In genomic region chr20:17797163-17797562, GRCh38 we compare ENCODE assay signal across 18 cellular contexts.
"Had no signal": no experiment of that assay in that cellular context is flagged by ENCODE, and none has a peak within 500 bp of the region (broad histone marks: within the 10 kb centered on the region; RNA-seq: fewer than 3 reads in every experiment).

No MANE protein-coding gene starts in this region.

- H3K4me3 ChIP-seq: coronary artery, gastrocnemius medialis, left lung, testis, upper lobe of left lung had no signal

- ATAC-seq: gastrocnemius medialis; left lung; sciatic nerve; stimulated activated memory B cell treated with anti-CD40 and anti-IgM and Interleukin-4, amounts not matched to agents 10 μg/mL and 1 μg/mL and 100 μg/mL, for 72 hours had no signal

- H3K9me3 ChIP-seq: gastrocnemius medialis, left lung, SK-N-SH, testis, upper lobe of left lung had no signal

- DNase-seq: activated CD4-positive, alpha-beta T cell treated with anti-CD3 and anti-CD28 coated beads, Interleukin-2, amount 10 ng/mL, durations not matched to agents 24 days and 14 days; activated gamma-delta T cell treated with Interleukin-2 at 50 U/mL for 16 hours; amygdala; brain microvascular endothelial cell; erythroblast; gastrocnemius medialis; head of caudate nucleus; kidney; left lung; mammary epithelial cell; midbrain; stimulated activated CD4-positive, alpha-beta T cell treated with anti-CD3 and anti-CD28 coated beads, Interleukin-4, amount 100 ng/mL, for 4 hours; testis; upper lobe of left lung had no signal

- H3K36me3 ChIP-seq: brain microvascular endothelial cell, gastrocnemius medialis, left lung, upper lobe of left lung had no signal
